Comparison of ENCODE assay signal across 8 cellular contexts in the genomic region with DNA sequence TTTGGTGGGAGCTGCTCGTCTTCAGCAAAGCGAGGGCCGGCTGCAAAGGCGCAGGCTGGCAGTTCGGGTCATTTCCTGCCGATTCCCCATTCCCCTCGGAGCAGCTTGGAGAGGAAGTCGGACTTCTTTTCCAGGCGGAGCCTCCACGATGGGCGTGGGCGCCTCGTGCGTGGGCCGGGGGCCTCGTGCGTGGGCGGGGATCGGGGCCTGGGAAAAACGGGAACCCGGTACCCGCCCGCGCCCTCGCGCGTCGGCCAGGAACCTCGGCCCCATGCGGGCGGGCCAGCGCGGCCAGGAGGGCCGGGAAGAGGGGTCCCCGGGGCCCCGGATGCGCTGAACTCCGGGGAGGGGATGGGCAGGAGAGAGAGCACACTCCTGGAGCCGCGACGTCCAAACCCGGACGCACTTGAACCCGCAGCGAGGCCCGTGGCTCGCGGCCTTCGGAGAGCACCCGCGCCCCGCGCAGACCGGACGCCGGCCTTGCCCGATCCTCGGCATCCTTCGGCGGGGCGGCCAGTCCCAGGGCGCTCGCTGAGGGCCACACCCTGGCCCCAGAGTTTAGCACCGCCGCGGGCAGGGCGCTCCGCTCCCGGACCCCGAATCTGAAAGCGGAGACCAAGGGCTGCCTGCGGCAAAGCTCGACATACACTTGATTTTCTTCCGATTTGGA.
DNase-seq lines count a peak whose midpoint lies in the region; ATAC-seq and TF ChIP-seq lines count a peak whose summit lies in the region.

No MANE protein-coding gene starts in this region.

- peak overlapping the region; percentile 54 to 94 (median 65) for H3K4me2 ChIP-seq in BLaER1 treated with 17β-estradiol and CSF1 and Interleukin-3, amounts not matched to agents 10 nM and 100 nM

- TF ChIP-seq CTCF in epithelial cell of esophagus (IDR thresholded peaks at IDR 0.05; ENCODE audit: insufficient read depth, low read depth, low read length, missing control alignments), result no peak

- H3K27ac ChIP-seq in BLaER1 treated with 17β-estradiol and CSF1 and Interleukin-3, amounts not matched to agents 10 nM and 100 nM, result no peak overlapping the region
- peak overlapping the region; percentile 76 for H3K27ac ChIP-seq in muscle layer of colon (ENCODE audit: low read depth, low read length)
- no peak overlapping the region for H3K27ac ChIP-seq in aorta (ENCODE audit: low read depth in 1 of 2, low read length in 2 of 2)

- intact Hi-C loops in aorta (cut with DNase I), result loop anchor here (2.0 to 5.0 kb wide), 5 partner anchors 80 to 513 kb away; no protein-coding TSS in a partner anchor

- H3K4me1 ChIP-seq in BLaER1 treated with 17β-estradiol and CSF1 and Interleukin-3, amounts not matched to agents 10 nM and 100 nM, result peaks cover 0 to 7% (median 5%) of the 10 kb centered on the region in 10 experiments; a peak in 8 of 20 replicates
- H3K4me1 ChIP-seq in muscle layer of colon (ENCODE audit: insufficient read depth, low read length), result peaks cover 12% of the 10 kb centered on the region
- H3K4me1 ChIP-seq in aorta (ENCODE audit: control insufficient read depth in 1 of 2, insufficient read depth in 2 of 2, low read length in 2 of 2), result no peaks in the 10 kb centered on the region

- DNase-seq in SW480 (ENCODE audit: low spot score) (peak; percentile 46), epithelial cell of esophagus (ENCODE audit: low read depth) (peak; percentile 21), aorta (peak; percentile 69 to 92), cortex of kidney (lab: John Stamatoyannopoulos, UW) (no peak)

- peaks cover 30 to 64% (median 60%) of the 10 kb centered on the region in 11 experiments for H3K27me3 ChIP-seq in BLaER1 treated with 17β-estradiol and CSF1 and Interleukin-3, amounts not matched to agents 10 nM and 100 nM
- H3K27me3 ChIP-seq in muscle layer of colon (ENCODE audit: control insufficient read depth in 1 of 2, insufficient read depth in 2 of 2, low read length in 2 of 2), result no peaks in the 10 kb centered on the region
- no peaks in the 10 kb centered on the region for H3K27me3 ChIP-seq in aorta (ENCODE audit: control insufficient read depth in 1 of 2, insufficient read depth in 2 of 2, low read length in 1 of 2)

- H3K36me3 ChIP-seq in BLaER1 treated with 17β-estradiol and CSF1 and Interleukin-3, amounts not matched to agents 10 nM and 100 nM, result no peaks in the 10 kb centered on the region
- H3K36me3 ChIP-seq in muscle layer of colon (ENCODE audit: insufficient read depth, low read length), result no peaks in the 10 kb centered on the region
- H3K36me3 ChIP-seq in aorta (ENCODE audit: control insufficient read depth in 1 of 2, insufficient read depth in 2 of 2, low read length in 1 of 2), result no peaks in the 10 kb centered on the region

- peak; percentile 45 for ATAC-seq in GM18909 (IDR thresholded peaks at IDR 0.05; ENCODE audit: poor library complexity, unreplicated experiment)
- peak; percentile 13 for ATAC-seq in HG03103 (IDR thresholded peaks at IDR 0.05; ENCODE audit: low read depth, unreplicated experiment)
- peak; percentile 85 for ATAC-seq in aorta (ENCODE audit: low FRiP score)

- no peak overlapping the region for H3K9ac ChIP-seq in BLaER1 treated with 17β-estradiol and CSF1 and Interleukin-3, amounts not matched to agents 10 nM and 100 nM
- H3K9ac ChIP-seq in muscle layer of colon (ENCODE audit: low read length), result peak overlapping the region; percentile 34

- H4K20me1 ChIP-seq in BLaER1 treated with 17β-estradiol and CSF1 and Interleukin-3, amounts not matched to agents 10 nM and 100 nM, result peaks cover 0 to 11% (median 0%) of the 10 kb centered on the region in 11 experiments; a peak in 3 of 22 replicates

- H3K9me3 ChIP-seq in BLaER1 treated with 17β-estradiol and CSF1 and Interleukin-3, amounts not matched to agents 10 nM and 100 nM (replicated peaks in 1 of 11), result peaks cover 0 to 8% (median 3%) of the 10 kb centered on the region in 11 experiments; a peak in 8 of 22 replicates
- H3K9me3 ChIP-seq in muscle layer of colon (ENCODE audit: low read length), result no peaks in the 10 kb centered on the region
- no peaks in the 10 kb centered on the region for H3K9me3 ChIP-seq in aorta (ENCODE audit: control insufficient read depth, low read length)

- WGBS in aorta, 2 donors, result 3 to 4% methylated on average over 55 to 74 of the region's 74 CpGs

- H3K4me3 ChIP-seq in BLaER1 treated with 17β-estradiol and CSF1 and Interleukin-3, amounts not matched to agents 10 nM and 100 nM, result peak overlapping the region; percentile 28 to 65 (median 44); a peak in 18 of 20 replicates
- H3K4me3 ChIP-seq in epithelial cell of esophagus (ENCODE audit: low read length), result peak overlapping the region; percentile 39
- H3K4me3 ChIP-seq in muscle layer of colon (ENCODE audit: low read depth in 1 of 2, low read length in 2 of 2), result peak overlapping the region; percentile 64 to 89
- H3K4me3 ChIP-seq in aorta (ENCODE audit: low read length in 2 of 2), result peak overlapping the region; percentile 80 to 81

Comparison
In these comparisons a context has a peak if more than half of its experiments do, and no peak if none do; other contexts are left out.
1. ATAC-seq: peak in every context shown above with its lines; median percentile 85 in aorta; 45 in GM18909; 13 in HG03103.